1 cellular context compared by ENCODE assay signal in the genomic region with DNA sequence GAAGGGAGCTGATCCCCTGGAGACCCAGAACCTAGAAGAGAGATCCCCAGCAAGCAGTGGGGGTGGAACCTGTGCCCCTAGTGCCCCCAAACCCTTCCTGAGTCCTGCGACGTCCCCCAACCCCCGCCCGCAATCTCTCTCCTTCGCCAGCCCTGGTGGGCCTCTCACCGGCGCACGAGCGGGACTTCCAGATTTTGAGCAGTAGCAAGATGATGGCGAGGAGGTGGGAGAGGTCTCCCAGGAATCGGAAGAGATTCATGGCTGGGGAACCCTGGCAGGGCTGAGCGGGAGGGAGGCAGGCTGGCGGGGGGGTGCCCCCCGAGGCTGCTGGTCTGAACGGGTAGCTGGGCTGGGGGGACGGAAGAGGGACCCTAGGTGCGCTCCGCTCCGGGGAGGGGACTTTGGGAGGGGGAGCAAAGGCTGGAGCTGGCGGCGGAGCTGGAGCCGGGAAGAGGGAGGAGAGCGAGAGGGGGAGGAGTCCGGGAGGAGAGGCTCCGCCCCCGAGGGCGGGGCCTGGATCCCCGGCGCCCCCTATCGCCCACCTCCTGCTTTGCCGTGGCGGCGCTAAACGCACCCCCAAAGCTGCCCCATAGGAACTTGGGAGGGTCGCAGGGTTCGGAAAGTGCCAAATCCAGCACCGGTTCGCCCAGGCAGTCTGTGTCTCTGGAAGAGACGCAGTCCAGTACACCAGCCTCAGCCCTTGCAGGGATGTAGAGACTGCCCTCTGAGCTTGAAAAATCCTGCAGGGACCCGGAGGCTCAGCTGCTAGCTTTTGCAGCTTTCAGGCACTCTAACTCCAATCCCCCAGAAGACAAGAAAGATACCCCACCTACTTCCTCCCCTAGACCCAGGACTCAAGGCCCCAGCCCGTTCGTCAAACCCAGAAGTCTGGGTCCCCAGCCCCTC.
TF ChIP-seq lines count a peak whose summit lies in the region.

Gene KDELR1, minus strand, starts transcription at position 452 of the 906 bp plus-strand sequence. Its CDS starts 193 bp downstream, at position 259.

TF ChIP-seq in K562, 482 proteins besides CTCF, POLR2A, EP300 and RAD21 (continued from another document and continues in another):
- TF ChIP-seq MTA3 (IDR thresholded peaks at IDR 0.05; ENCODE audit: borderline replicate concordance) (no peak; the same call in 1 of the 2 replicates), NR2C2 (CRISPR knock-in tag; IDR thresholded peaks at IDR 0.05) (no peak), NR2C2 (tag; IDR thresholded peaks at IDR 0.05) (peak; percentile 75; the same call in 1 of the 2 replicates), HMGN3 (IDR thresholded peaks at IDR 0.05; ENCODE audit: borderline replicate concordance, extremely low read depth, insufficient read length, low read depth, low read length) (peak; percentile 80), E2F1 (CRISPR knock-in tag; IDR thresholded peaks at IDR 0.05) (no peak), NFIC (IDR thresholded peaks at IDR 0.05) (no peak; the same call in 1 of the 2 replicates), EP400 (IDR thresholded peaks at IDR 0.05) (peak; percentile 3; the same call in 1 of the 2 replicates), TAF9B (IDR thresholded peaks at IDR 0.05; ENCODE audit: partially characterized antibody) (peak; percentile 59), E2F6 (IDR thresholded peaks at IDR 0.05; ENCODE audit: borderline replicate concordance in 1 of 2, extremely low read depth in 1 of 2, insufficient read depth in 1 of 2, insufficient read length in 1 of 2, low read depth in 1 of 2, low read length in 1 of 2, poor library complexity in 1 of 2, severe bottlenecking in 1 of 2) (no peak), ETV5 (CRISPR knock-in tag; IDR thresholded peaks at IDR 0.05; ENCODE audit: low read depth) (no peak), SUPT5H (IDR thresholded peaks at IDR 0.05) (peak; percentile 78), ZBTB34 (CRISPR knock-in tag; IDR thresholded peaks at IDR 0.05) (no peak), KLF10 (CRISPR knock-in tag; IDR thresholded peaks at IDR 0.05) (no peak), ETV1 (tag; conservative IDR thresholded peaks at IDR 0.05; ENCODE audit: low read depth) (no peak), POLR2AphosphoS5 (IDR thresholded peaks at IDR 0.05; ENCODE audit: control insufficient read depth, insufficient read depth, low read depth, low read length) (peak; percentile 52; the same call in 1 of the 2 replicates), ELF4 (CRISPR knock-in tag; IDR thresholded peaks at IDR 0.05) (0 out of 2 replicates have a peak, but pooled peaks have one; percentile 14), FOXK1 (CRISPR knock-in tag; IDR thresholded peaks at IDR 0.05; ENCODE audit: borderline replicate concordance) (no peak), ZNF764 (CRISPR knock-in tag; IDR thresholded peaks at IDR 0.05; ENCODE audit: low read depth) (no peak), WHSC1 (IDR thresholded peaks at IDR 0.05; ENCODE audit: low read length) (no peak), COPS2 (conservative IDR thresholded peaks at IDR 0.05) (no peak), RCOR1 (IDR thresholded peaks at IDR 0.05; ENCODE audit: borderline replicate concordance in 1 of 2, low read depth in 2 of 2, low read length in 2 of 2) (peak in 1 of 2 experiments; percentile 6; a peak in 1 of 4 replicates)
- TF ChIP-seq, protein P1, sequence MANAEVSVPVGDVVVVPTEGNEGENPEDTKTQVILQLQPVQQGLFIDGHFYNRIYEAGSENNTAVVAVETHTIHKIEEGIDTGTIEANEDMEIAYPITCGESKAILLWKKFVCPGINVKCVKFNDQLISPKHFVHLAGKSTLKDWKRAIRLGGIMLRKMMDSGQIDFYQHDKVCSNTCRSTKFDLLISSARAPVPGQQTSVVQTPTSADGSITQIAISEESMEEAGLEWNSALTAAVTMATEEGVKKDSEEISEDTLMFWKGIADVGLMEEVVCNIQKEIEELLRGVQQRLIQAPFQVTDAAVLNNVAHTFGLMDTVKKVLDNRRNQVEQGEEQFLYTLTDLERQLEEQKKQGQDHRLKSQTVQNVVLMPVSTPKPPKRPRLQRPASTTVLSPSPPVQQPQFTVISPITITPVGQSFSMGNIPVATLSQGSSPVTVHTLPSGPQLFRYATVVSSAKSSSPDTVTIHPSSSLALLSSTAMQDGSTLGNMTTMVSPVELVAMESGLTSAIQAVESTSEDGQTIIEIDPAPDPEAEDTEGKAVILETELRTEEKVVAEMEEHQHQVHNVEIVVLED (CRISPR knock-in tag; IDR thresholded peaks at IDR 0.05) = no peak
- TF ChIP-seq, protein P2, sequence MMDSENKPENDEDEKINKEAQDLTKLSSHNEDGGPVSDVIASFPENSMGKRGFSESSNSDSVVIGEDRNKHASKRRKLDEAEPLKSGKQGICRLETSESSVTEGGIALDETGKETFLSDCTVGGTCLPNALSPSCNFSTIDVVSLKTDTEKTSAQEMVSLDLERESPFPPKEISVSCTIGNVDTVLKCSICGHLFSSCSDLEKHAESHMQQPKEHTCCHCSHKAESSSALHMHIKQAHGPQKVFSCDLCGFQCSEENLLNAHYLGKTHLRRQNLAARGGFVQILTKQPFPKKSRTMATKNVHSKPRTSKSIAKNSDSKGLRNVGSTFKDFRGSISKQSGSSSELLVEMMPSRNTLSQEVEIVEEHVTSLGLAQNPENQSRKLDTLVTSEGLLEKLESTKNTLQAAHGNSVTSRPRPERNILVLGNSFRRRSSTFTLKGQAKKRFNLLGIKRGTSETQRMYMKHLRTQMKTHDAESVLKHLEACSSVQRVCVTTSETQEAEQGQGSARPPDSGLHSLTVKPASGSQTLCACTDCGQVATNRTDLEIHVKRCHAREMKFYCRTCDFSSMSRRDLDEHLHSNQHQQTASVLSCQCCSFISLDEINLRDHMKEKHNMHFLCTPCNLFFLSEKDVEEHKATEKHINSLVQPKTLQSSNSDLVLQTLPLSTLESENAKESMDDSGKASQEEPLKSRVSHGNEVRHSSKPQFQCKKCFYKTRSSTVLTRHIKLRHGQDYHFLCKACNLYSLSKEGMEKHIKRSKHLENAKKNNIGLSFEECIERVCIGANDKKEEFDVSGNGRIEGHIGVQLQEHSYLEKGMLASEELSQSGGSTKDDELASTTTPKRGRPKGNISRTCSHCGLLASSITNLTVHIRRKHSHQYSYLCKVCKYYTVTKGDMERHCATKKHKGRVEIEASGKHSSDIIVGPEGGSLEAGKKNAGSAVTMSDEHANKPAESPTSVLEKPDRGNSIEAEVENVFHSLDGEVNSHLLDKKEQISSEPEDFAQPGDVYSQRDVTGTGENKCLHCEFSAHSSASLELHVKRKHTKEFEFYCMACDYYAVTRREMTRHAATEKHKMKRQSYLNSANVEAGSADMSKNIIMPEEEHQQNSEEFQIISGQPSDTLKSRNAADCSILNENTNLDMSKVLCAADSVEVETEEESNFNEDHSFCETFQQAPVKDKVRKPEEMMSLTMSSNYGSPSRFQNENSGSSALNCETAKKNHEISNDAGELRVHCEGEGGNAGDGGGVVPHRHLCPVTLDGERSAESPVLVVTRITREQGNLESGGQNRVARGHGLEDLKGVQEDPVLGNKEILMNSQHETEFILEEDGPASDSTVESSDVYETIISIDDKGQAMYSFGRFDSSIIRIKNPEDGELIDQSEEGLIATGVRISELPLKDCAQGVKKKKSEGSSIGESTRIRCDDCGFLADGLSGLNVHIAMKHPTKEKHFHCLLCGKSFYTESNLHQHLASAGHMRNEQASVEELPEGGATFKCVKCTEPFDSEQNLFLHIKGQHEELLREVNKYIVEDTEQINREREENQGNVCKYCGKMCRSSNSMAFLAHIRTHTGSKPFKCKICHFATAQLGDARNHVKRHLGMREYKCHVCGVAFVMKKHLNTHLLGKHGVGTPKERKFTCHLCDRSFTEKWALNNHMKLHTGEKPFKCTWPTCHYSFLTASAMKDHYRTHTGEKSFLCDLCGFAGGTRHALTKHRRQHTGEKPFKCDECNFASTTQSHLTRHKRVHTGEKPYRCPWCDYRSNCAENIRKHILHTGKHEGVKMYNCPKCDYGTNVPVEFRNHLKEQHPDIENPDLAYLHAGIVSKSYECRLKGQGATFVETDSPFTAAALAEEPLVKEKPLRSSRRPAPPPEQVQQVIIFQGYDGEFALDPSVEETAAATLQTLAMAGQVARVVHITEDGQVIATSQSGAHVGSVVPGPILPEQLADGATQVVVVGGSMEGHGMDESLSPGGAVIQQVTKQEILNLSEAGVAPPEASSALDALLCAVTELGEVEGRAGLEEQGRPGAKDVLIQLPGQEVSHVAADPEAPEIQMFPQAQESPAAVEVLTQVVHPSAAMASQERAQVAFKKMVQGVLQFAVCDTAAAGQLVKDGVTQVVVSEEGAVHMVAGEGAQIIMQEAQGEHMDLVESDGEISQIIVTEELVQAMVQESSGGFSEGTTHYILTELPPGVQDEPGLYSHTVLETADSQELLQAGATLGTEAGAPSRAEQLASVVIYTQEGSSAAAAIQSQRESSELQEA (IDR thresholded peaks at IDR 0.05; ENCODE audit: low read depth) = no peak
- TF ChIP-seq, protein P3, sequence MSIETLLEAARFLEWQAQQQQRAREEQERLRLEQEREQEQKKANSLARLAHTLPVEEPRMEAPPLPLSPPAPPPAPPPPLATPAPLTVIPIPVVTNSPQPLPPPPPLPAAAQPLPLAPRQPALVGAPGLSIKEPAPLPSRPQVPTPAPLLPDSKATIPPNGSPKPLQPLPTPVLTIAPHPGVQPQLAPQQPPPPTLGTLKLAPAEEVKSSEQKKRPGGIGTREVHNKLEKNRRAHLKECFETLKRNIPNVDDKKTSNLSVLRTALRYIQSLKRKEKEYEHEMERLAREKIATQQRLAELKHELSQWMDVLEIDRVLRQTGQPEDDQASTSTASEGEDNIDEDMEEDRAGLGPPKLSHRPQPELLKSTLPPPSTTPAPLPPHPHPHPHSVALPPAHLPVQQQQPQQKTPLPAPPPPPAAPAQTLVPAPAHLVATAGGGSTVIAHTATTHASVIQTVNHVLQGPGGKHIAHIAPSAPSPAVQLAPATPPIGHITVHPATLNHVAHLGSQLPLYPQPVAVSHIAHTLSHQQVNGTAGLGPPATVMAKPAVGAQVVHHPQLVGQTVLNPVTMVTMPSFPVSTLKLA (conservative IDR thresholded peaks at IDR 0.05) = 0 out of 4 replicates have a peak, but pooled peaks of 1 of the 2 experiments have one; percentile 46
- TF ChIP-seq, protein P4, sequence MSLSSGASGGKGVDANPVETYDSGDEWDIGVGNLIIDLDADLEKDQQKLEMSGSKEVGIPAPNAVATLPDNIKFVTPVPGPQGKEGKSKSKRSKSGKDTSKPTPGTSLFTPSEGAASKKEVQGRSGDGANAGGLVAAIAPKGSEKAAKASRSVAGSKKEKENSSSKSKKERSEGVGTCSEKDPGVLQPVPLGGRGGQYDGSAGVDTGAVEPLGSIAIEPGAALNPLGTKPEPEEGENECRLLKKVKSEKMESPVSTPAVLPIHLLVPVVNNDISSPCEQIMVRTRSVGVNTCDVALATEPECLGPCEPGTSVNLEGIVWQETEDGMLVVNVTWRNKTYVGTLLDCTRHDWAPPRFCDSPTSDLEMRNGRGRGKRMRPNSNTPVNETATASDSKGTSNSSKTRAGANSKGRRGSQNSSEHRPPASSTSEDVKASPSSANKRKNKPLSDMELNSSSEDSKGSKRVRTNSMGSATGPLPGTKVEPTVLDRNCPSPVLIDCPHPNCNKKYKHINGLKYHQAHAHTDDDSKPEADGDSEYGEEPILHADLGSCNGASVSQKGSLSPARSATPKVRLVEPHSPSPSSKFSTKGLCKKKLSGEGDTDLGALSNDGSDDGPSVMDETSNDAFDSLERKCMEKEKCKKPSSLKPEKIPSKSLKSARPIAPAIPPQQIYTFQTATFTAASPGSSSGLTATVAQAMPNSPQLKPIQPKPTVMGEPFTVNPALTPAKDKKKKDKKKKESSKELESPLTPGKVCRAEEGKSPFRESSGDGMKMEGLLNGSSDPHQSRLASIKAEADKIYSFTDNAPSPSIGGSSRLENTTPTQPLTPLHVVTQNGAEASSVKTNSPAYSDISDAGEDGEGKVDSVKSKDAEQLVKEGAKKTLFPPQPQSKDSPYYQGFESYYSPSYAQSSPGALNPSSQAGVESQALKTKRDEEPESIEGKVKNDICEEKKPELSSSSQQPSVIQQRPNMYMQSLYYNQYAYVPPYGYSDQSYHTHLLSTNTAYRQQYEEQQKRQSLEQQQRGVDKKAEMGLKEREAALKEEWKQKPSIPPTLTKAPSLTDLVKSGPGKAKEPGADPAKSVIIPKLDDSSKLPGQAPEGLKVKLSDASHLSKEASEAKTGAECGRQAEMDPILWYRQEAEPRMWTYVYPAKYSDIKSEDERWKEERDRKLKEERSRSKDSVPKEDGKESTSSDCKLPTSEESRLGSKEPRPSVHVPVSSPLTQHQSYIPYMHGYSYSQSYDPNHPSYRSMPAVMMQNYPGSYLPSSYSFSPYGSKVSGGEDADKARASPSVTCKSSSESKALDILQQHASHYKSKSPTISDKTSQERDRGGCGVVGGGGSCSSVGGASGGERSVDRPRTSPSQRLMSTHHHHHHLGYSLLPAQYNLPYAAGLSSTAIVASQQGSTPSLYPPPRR (CRISPR knock-in tag; IDR thresholded peaks at IDR 0.05; ENCODE audit: borderline replicate concordance) = no peak
- TF ChIP-seq, protein P5, sequence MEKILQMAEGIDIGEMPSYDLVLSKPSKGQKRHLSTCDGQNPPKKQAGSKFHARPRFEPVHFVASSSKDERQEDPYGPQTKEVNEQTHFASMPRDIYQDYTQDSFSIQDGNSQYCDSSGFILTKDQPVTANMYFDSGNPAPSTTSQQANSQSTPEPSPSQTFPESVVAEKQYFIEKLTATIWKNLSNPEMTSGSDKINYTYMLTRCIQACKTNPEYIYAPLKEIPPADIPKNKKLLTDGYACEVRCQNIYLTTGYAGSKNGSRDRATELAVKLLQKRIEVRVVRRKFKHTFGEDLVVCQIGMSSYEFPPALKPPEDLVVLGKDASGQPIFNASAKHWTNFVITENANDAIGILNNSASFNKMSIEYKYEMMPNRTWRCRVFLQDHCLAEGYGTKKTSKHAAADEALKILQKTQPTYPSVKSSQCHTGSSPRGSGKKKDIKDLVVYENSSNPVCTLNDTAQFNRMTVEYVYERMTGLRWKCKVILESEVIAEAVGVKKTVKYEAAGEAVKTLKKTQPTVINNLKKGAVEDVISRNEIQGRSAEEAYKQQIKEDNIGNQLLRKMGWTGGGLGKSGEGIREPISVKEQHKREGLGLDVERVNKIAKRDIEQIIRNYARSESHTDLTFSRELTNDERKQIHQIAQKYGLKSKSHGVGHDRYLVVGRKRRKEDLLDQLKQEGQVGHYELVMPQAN (IDR thresholded peaks at IDR 0.05; ENCODE audit: borderline replicate concordance) = 0 out of 2 replicates have a peak, but pooled peaks have one; percentile 16
